ENCODE assay signal across 20 cellular contexts in genomic region chr4:103021120-103021519, GRCh38. TPM values are rescaled to one million over a fixed set of nuclear protein-coding genes. Genes with fewer than 3 reads are reported as not detected.
"Had no signal": no experiment of that assay in that cellular context is flagged by ENCODE, and none has a peak within 500 bp of the region (broad histone marks: within the 10 kb centered on the region; RNA-seq: fewer than 3 reads in every experiment).

No MANE protein-coding gene starts in this region.

- ATAC-seq: activated CD8-positive, alpha-beta T cell treated with anti-CD3 and anti-CD28 coated beads, Interleukin-2, amount 10 ng/mL, durations not matched to agents 7 days and 5 days; activated naive CD8-positive, alpha-beta T cell treated with anti-CD3 and anti-CD28 coated beads, Interleukin-2, amount 50 U/mL, for 24 hours; activated T-cell treated with anti-CD3 and anti-CD28 coated beads, Interleukin-2, amount 50 U/mL, for 4 hours; esophagus mucosa; left ventricle myocardium superior; mucosa of descending colon; naive thymus-derived CD4-positive, alpha-beta T cell had no signal

- H3K4me3 ChIP-seq: ascending aorta, mucosa of descending colon, skin epidermis, vagina had no signal

- H3K36me3 ChIP-seq: ascending aorta, vagina had no signal

- H3K27me3 ChIP-seq: ascending aorta, stomach, vagina had no signal

- H3K9me3 ChIP-seq: ascending aorta, mucosa of descending colon, stomach, vagina had no signal

- H3K9me3 Mint-ChIP-seq: activated naive CD4-positive, alpha-beta T cell treated with anti-CD3 and anti-CD28 coated beads, Interleukin-2, amount 10 ng/mL, durations not matched to agents 7 days and 5 days; activated naive CD8-positive, alpha-beta T cell treated with anti-CD3 and anti-CD28 coated beads, Interleukin-2, amount 50 U/mL, for 24 hours; activated T-cell treated with anti-CD3 and anti-CD28 coated beads, Interleukin-2, amount 50 U/mL, for 4 hours; naive thymus-derived CD4-positive, alpha-beta T cell had no signal

- H3K27ac ChIP-seq: vagina had no signal

- H3K27ac Mint-ChIP-seq: activated naive CD8-positive, alpha-beta T cell treated with anti-CD3 and anti-CD28 coated beads, Interleukin-2, amount 50 U/mL, for 24 hours had no signal

- H3K27me3 Mint-ChIP-seq: activated naive CD4-positive, alpha-beta T cell treated with anti-CD3 and anti-CD28 coated beads, Interleukin-2, amount 10 ng/mL, durations not matched to agents 7 days and 5 days; activated naive CD8-positive, alpha-beta T cell treated with anti-CD3 and anti-CD28 coated beads, Interleukin-2, amount 50 U/mL, for 24 hours; naive thymus-derived CD4-positive, alpha-beta T cell had no signal

- DNase-seq: activated CD4-positive, alpha-beta T cell treated with anti-CD3 and anti-CD28 coated beads for 48 hours; activated CD4-positive, CD25-positive, alpha-beta regulatory T cell; activated CD8-positive, alpha-beta memory T cell treated with anti-CD3 and anti-CD28 coated beads, Interleukin-2, amount 50 U/mL, for 4 hours; activated CD8-positive, alpha-beta T cell treated with anti-CD3 and anti-CD28 coated beads, Interleukin-2, amount 10 ng/mL, durations not matched to agents 7 days and 5 days; activated effector memory CD4-positive, alpha-beta T cell treated with Interleukin-2 at 50 U/mL for 16 hours; activated naive CD4-positive, alpha-beta T cell treated with anti-CD3 and anti-CD28 coated beads, Interleukin-2, amount 10 ng/mL, durations not matched to agents 7 days and 5 days; activated naive CD8-positive, alpha-beta T cell treated with anti-CD3 and anti-CD28 coated beads, Interleukin-2, amount 50 U/mL, for 24 hours; activated T-cell treated with anti-CD3 and anti-CD28 coated beads, Interleukin-2, amount 50 U/mL, for 4 hours; effector CD4-positive, alpha-beta T cell; left ventricle myocardium superior; mucosa of descending colon; naive thymus-derived CD4-positive, alpha-beta T cell; nucleus accumbens; stomach; T-helper 9 cell; trophoblast cell had no signal

RNA-seq across cellular contexts. Expression of gene SLC9B1, which starts 1.6 kb away (rescaled TPM):
- total RNA-seq: ascending aorta, vagina had no signal
